Comparison of ENCODE assay signal across 9 cellular contexts in genomic region chr5:137498301-137498735, GRCh38. TPM values are rescaled to one million over a fixed set of nuclear protein-coding genes. Genes with fewer than 3 reads are reported as not detected.
DNase-seq lines count a peak whose midpoint lies in the region; ATAC-seq and TF ChIP-seq lines count a peak whose summit lies in the region.
"Had no signal": no experiment of that assay in that cellular context is flagged by ENCODE, and none has a peak within 500 bp of the region (broad histone marks: within the 10 kb centered on the region; RNA-seq: fewer than 3 reads in every experiment).

No MANE protein-coding gene starts in this region.

- 0 out of 2 replicates have a peak overlapping the region, but pooled peaks have one; percentile 31 for H3K14ac ChIP-seq in H9 (ENCODE audit: insufficient read depth, low read length)

- ATAC-seq in GM21528 (IDR thresholded peaks at IDR 0.05; ENCODE audit: low FRiP score, unreplicated experiment) = no peak
- no peak for ATAC-seq in GM18909 (IDR thresholded peaks at IDR 0.05; ENCODE audit: poor library complexity, unreplicated experiment)

- no peak overlapping the region for H2BK5ac ChIP-seq in H9 (ENCODE audit: insufficient read length, low read length)

- peaks cover 41% of the 10 kb centered on the region for H3K27me3 Mint-ChIP-seq in H9 (ENCODE audit: low read depth)
- H3K27me3 Mint-ChIP-seq in T-helper 2 cell treated with Interferon-gamma antibody and Interleukin-4, amounts not matched to agents 5 μg/mL and 100 μg/mL, for 36 hours (ENCODE audit: low read depth) = peaks cover 31% of the 10 kb centered on the region

- no peak overlapping the region for H2BK120ac ChIP-seq in H9 (ENCODE audit: low read depth, low read length, poor library complexity, severe bottlenecking)

- peaks cover 2% of the 10 kb centered on the region; the same call in 1 of the 2 replicates for H3K4me1 ChIP-seq in H9 (ENCODE audit: insufficient read depth, low read length)
- peaks cover 4 to 6% of the 10 kb centered on the region in 2 donors for H3K4me1 ChIP-seq in ascending aorta
- H3K4me1 ChIP-seq in smooth muscle cell (ENCODE audit: low read depth) = no peaks in the 10 kb centered on the region

- DNase-seq in H9 (peak; percentile 60), ascending aorta (ENCODE audit: low spot score in 2 of 2) (no peak), smooth muscle cell (lab: John Stamatoyannopoulos, UW; ENCODE audit: unreplicated experiment) (no peak), NOMO-1 treated with DMSO at 0.1 percent for 48 hours (lab: John Stamatoyannopoulos, UW; ENCODE audit: unreplicated experiment) (no peak)
- DNase-seq in T-helper 2 cell treated with Interferon-gamma antibody and Interleukin-4, amounts not matched to agents 5 μg/mL and 100 μg/mL, for 36 hours (ENCODE audit: low spot score) = no peak
- DNase-seq: T-cell had no signal

- no peak overlapping the region for H4K91ac ChIP-seq in H9 (ENCODE audit: insufficient read length, low read depth, low read length)

- H3K4me2 ChIP-seq in H9 (ENCODE audit: insufficient read depth, insufficient read length, low read length) (peak overlapping the region; percentile 76), smooth muscle cell (peak overlapping the region; percentile 90)

- H3K79me2 ChIP-seq in H9 (ENCODE audit: insufficient read depth, low read length) (no peaks in the 10 kb centered on the region), smooth muscle cell (ENCODE audit: low read depth) (peaks cover 8% of the 10 kb centered on the region)

- H3K4me1 Mint-ChIP-seq in H9 = peaks cover 0 to 4% of the 10 kb centered on the region in 2 experiments; a peak in 2 of 4 replicates
- no peaks in the 10 kb centered on the region for H3K4me1 Mint-ChIP-seq in T-helper 2 cell treated with Interferon-gamma antibody and Interleukin-4, amounts not matched to agents 5 μg/mL and 100 μg/mL, for 36 hours (ENCODE audit: low read depth)

- H2BK12ac ChIP-seq in H9 (ENCODE audit: insufficient read length, low read depth, low read length) = no peak overlapping the region

- H3T11ph ChIP-seq in H9 (ENCODE audit: low read length) = no peak overlapping the region

- TF ChIP-seq CTCF in H9 (conservative IDR thresholded peaks at IDR 0.05) = no peak
- no peak for TF ChIP-seq CTCF in ascending aorta (IDR thresholded peaks at IDR 0.05)
- no peak for TF ChIP-seq CTCF in smooth muscle cell (IDR thresholded peaks at IDR 0.05; ENCODE audit: borderline replicate concordance, insufficient read depth, poor library complexity, severe bottlenecking)

- intact Hi-C loops in ascending aorta (cut with DNase I) = loop anchor here (2.0 to 10.0 kb wide), 6 partner anchors 32 to 696 kb away; no protein-coding TSS in a partner anchor

- H3K27ac Mint-ChIP-seq in H9 = no peak overlapping the region
- H3K27ac Mint-ChIP-seq in T-helper 2 cell treated with Interferon-gamma antibody and Interleukin-4, amounts not matched to agents 5 μg/mL and 100 μg/mL, for 36 hours = no peak overlapping the region
- H3K27ac Mint-ChIP-seq: T-cell had no signal

- H3K23ac ChIP-seq in H9 (ENCODE audit: insufficient read length, low read depth, low read length) = no peak overlapping the region

- H3K4me3 Mint-ChIP-seq in H9 = peak overlapping the region; percentile 59 to 85
- no peak overlapping the region for H3K4me3 Mint-ChIP-seq in T-helper 2 cell treated with Interferon-gamma antibody and Interleukin-4, amounts not matched to agents 5 μg/mL and 100 μg/mL, for 36 hours

- H3K9ac ChIP-seq in H9 (ENCODE audit: extremely low read depth, insufficient read length, low read length) (no peak overlapping the region), smooth muscle cell (ENCODE audit: low read depth) (no peak overlapping the region)

- no peaks in the 10 kb centered on the region for H3K9me3 Mint-ChIP-seq in H9
- H3K9me3 Mint-ChIP-seq in T-helper 2 cell treated with Interferon-gamma antibody and Interleukin-4, amounts not matched to agents 5 μg/mL and 100 μg/mL, for 36 hours = no peaks in the 10 kb centered on the region
- H3K9me3 Mint-ChIP-seq: T-cell had no signal

- H3K23me2 ChIP-seq in H9 (ENCODE audit: insufficient read length, low read depth, low read length, poor library complexity, severe bottlenecking) = peaks cover 7% of the 10 kb centered on the region

- H3K4me3 ChIP-seq in ascending aorta = peak overlapping the region; percentile 68 to 90
- H3K4me3 ChIP-seq in iPS-11a (ENCODE audit: low read depth, low read length) = peak overlapping the region; percentile 49
- H3K4me3 ChIP-seq in smooth muscle cell = peak overlapping the region; percentile 71

- H3K27ac ChIP-seq in H9 (ENCODE audit: insufficient read length, low read depth, low read length) (no peak overlapping the region), ascending aorta (no peak overlapping the region), smooth muscle cell (ENCODE audit: low read depth) (no peak overlapping the region)

- no peak overlapping the region for H4K5ac ChIP-seq in H9 (ENCODE audit: insufficient read length, low read depth, low read length)

- H2BK20ac ChIP-seq in H9 (ENCODE audit: low read depth, low read length, poor library complexity, severe bottlenecking) = no peak overlapping the region

- no peaks in the 10 kb centered on the region for H3F3A ChIP-seq in smooth muscle cell (ENCODE audit: low read depth)

- no peaks in the 10 kb centered on the region for H3K9me3 ChIP-seq in H9 (ENCODE audit: control insufficient read depth, low read depth, low read length)
- H3K9me3 ChIP-seq in ascending aorta = no peaks in the 10 kb centered on the region
- no peaks in the 10 kb centered on the region for H3K9me3 ChIP-seq in smooth muscle cell (replicated peaks; ENCODE audit: low read depth)

- no peaks in the 10 kb centered on the region for H3K36me3 ChIP-seq in ascending aorta
- H3K36me3 ChIP-seq in smooth muscle cell (ENCODE audit: low read depth) = no peaks in the 10 kb centered on the region

- H3K27me3 ChIP-seq in H9 (ENCODE audit: insufficient read depth, low read length) = peaks cover 8% of the 10 kb centered on the region; the same call in 1 of the 2 replicates
- no peaks in the 10 kb centered on the region for H3K27me3 ChIP-seq in ascending aorta
- peaks cover 35% of the 10 kb centered on the region for H3K27me3 ChIP-seq in smooth muscle cell (ENCODE audit: low read depth)

- H3K79me1 ChIP-seq in H9 (ENCODE audit: insufficient read depth, low read depth, low read length, poor library complexity, severe bottlenecking) = no peaks in the 10 kb centered on the region

- H2AK5ac ChIP-seq in H9 (ENCODE audit: insufficient read length, low read length) = no peak overlapping the region

- H2AFZ ChIP-seq in H9 (ENCODE audit: low read length) (no peak overlapping the region), smooth muscle cell (ENCODE audit: low read depth) (peak overlapping the region; percentile 86)

- H4K20me1 ChIP-seq in H9 (ENCODE audit: control insufficient read depth, insufficient read depth, insufficient read length) (no peaks in the 10 kb centered on the region), smooth muscle cell (ENCODE audit: low read depth) (no peaks in the 10 kb centered on the region)

- no peak overlapping the region for H2BK15ac ChIP-seq in H9 (ENCODE audit: low read depth, low read length)

- no peak overlapping the region for H3K18ac ChIP-seq in H9 (ENCODE audit: insufficient read length, low read depth, low read length)

- no peak overlapping the region for H3K4ac ChIP-seq in H9 (ENCODE audit: low read depth, low read length)

- no peak overlapping the region for H4K8ac ChIP-seq in H9 (replicated peaks; ENCODE audit: insufficient read length, low read depth, low read length)

- H3K56ac ChIP-seq in H9 (ENCODE audit: insufficient read length, low read depth, low read length) = no peak overlapping the region

- WGBS in H9 (ENCODE audit: extremely low coverage, insufficient read length, low lambda C conversion rate) = no CpG with 5 or more reads among the region's 57 CpGs
- WGBS in smooth muscle cell (ENCODE audit: low lambda C conversion rate) = 4% methylated on average over 29 of the region's 57 CpGs

- no peaks in the 10 kb centered on the region for H3K36me3 Mint-ChIP-seq in H9 (ENCODE audit: insufficient read depth in 1 of 3, low read depth in 3 of 3)
- H3K36me3 Mint-ChIP-seq in T-helper 2 cell treated with Interferon-gamma antibody and Interleukin-4, amounts not matched to agents 5 μg/mL and 100 μg/mL, for 36 hours (ENCODE audit: low read depth) = no peaks in the 10 kb centered on the region
- H3K36me3 Mint-ChIP-seq: T-cell had no signal

RNA-seq across cellular contexts. Expression of gene SPOCK1, which starts 0.8 kb away (rescaled TPM):
- total RNA-seq in H9 (2021) (9.8 and 10.9 TPM in 2 replicates), ascending aorta (81.2 TPM), smooth muscle cell (56.2 and 57.7 TPM in 2 replicates)
- 55.9 and 80.0 TPM in 2 replicates for polyA plus RNA-seq in smooth muscle cell
